In genomic region chr1:45846931-45847330, GRCh38 we compare ENCODE assay signal across 24 cellular contexts. TPM values are rescaled to one million over a fixed set of nuclear protein-coding genes. Genes with fewer than 3 reads are reported as not detected.
DNase-seq lines count a peak whose midpoint lies in the region; TF ChIP-seq lines count a peak whose summit lies in the region.
"Had no signal": no experiment of that assay in that cellular context is flagged by ENCODE, and none has a peak within 500 bp of the region (broad histone marks: within the 10 kb centered on the region; RNA-seq: fewer than 3 reads in every experiment).

No MANE protein-coding gene starts in this region.

- no peaks in the 10 kb centered on the region for H3K9me2 ChIP-seq in Karpas-422 (replicated peaks; ENCODE audit: insufficient read depth, low read length)

- H3K27ac ChIP-seq in Karpas-422 (ENCODE audit: low read length), result no peak overlapping the region
- H3K27ac ChIP-seq: coronary artery, ovary, testis had no signal

- peak overlapping the region; percentile 48 for H3K4me3 Mint-ChIP-seq in HFFc6
- H3K4me3 Mint-ChIP-seq: activated CD8-positive, alpha-beta memory T cell treated with anti-CD3 and anti-CD28 coated beads, Interleukin-2, amount 10 ng/mL, durations not matched to agents 7 days and 5 days; activated naive CD8-positive, alpha-beta T cell; activated T-helper 1 cell treated with anti-CD3 and anti-CD28 coated beads, Interleukin-12 subunit alpha, Interleukin-12 subunit beta, Interleukin-2, Interleukin-4 antibody, amounts not matched to agents 30 ng/mL and 10 ng/mL and 1 ng/mL, durations not matched to agents 14 hours and 24 hours and 36 hours; CD4-positive, alpha-beta memory T cell; H9; naive B cell; T-cell had no signal

- H2AFZ ChIP-seq in Karpas-422 (ENCODE audit: low read length), result no peak overlapping the region

- TF ChIP-seq CTCF in AG09319 (IDR thresholded peaks at IDR 0.05; ENCODE audit: low read depth, low read length), result no peak
- no peak for TF ChIP-seq CTCF in HFFc6 (IDR thresholded peaks at IDR 0.05)
- no peak for TF ChIP-seq CTCF in cardiac fibroblast (IDR thresholded peaks at IDR 0.05; ENCODE audit: low read depth, low read length)

- H3K27ac Mint-ChIP-seq in HFFc6, result peak overlapping the region; percentile 73
- H3K27ac Mint-ChIP-seq: activated CD8-positive, alpha-beta memory T cell treated with anti-CD3 and anti-CD28 coated beads, Interleukin-2, amount 10 ng/mL, durations not matched to agents 7 days and 5 days; activated naive CD8-positive, alpha-beta T cell; activated T-helper 1 cell treated with anti-CD3 and anti-CD28 coated beads, Interleukin-12 subunit alpha, Interleukin-12 subunit beta, Interleukin-2, Interleukin-4 antibody, amounts not matched to agents 30 ng/mL and 10 ng/mL and 1 ng/mL, durations not matched to agents 14 hours and 24 hours and 36 hours; H9; T-cell had no signal

- H3K4me3 ChIP-seq in cardiac fibroblast (replicated peaks in 1 of 2; ENCODE audit: low read depth in 2 of 2, low read length in 2 of 2) (no peak overlapping the region), Karpas-422 (ENCODE audit: low read length) (no peak overlapping the region)
- H3K4me3 ChIP-seq: coronary artery, ovary, testis had no signal

- peaks cover 37% of the 10 kb centered on the region for H3K36me3 ChIP-seq in Karpas-422 (ENCODE audit: insufficient read depth, low read length)
- H3K36me3 ChIP-seq: ovary had no signal

- no peaks in the 10 kb centered on the region; the same call in 1 of the 2 replicates for H3K9me3 ChIP-seq in Karpas-422 (ENCODE audit: low read length)
- H3K9me3 ChIP-seq: ovary, testis had no signal

- peaks cover 38% of the 10 kb centered on the region for H3K4me1 ChIP-seq in Karpas-422 (ENCODE audit: low read length)
- H3K4me1 ChIP-seq: testis had no signal

- no peaks in the 10 kb centered on the region for H3K27me3 ChIP-seq in Karpas-422 (ENCODE audit: low read length)
- H3K27me3 ChIP-seq: ovary, testis had no signal

- H3K9ac ChIP-seq in Karpas-422 (ENCODE audit: low read length), result no peak overlapping the region

- peak; percentile 56 for DNase-seq in AG09319 (ENCODE audit: extremely low read depth, low read depth)
- DNase-seq in HFFc6, result peak; percentile 31
- DNase-seq in cardiac fibroblast (ENCODE audit: low read depth in 2 of 2), result peak; percentile 51
- peak; percentile 31 for DNase-seq in iris pigment epithelial cell (ENCODE audit: low read depth)
- DNase-seq in NCI-H2107 treated with DMSO at 0.1 percent for 48 hours (lab: John Stamatoyannopoulos, UW; ENCODE audit: unreplicated experiment), result no peak
- DNase-seq in stimulated activated CD4-positive, alpha-beta T cell treated with anti-CD3 and anti-CD28 coated beads, Interleukin-15, amount 100 ng/mL, for 24 hours, result no peak
- DNase-seq in Karpas-422, result no peak
- no peak for DNase-seq in SIG-M5 (lab: John Stamatoyannopoulos, UW)
- DNase-seq: ACHN; activated CD4-positive, alpha-beta T cell treated with anti-CD3 and anti-CD28 coated beads for 48 hours; activated CD8-positive, alpha-beta memory T cell treated with anti-CD3 and anti-CD28 coated beads, Interleukin-2, amount 10 ng/mL, durations not matched to agents 7 days and 5 days; CD4-positive, alpha-beta memory T cell; GF-D8; H9; naive B cell; NCI-H1417 treated with DMSO at 0.1 percent for 48 hours; NCI-H2171; NCI-H524 treated with DMSO at 0.1 percent for 48 hours; ovary; T-cell; testis had no signal

- peaks cover 26% of the 10 kb centered on the region for H3K36me3 Mint-ChIP-seq in HFFc6 (ENCODE audit: low read depth)

- H3K9me3 Mint-ChIP-seq in HFFc6, result peaks cover 21% of the 10 kb centered on the region

- H3K27me3 Mint-ChIP-seq in HFFc6 (ENCODE audit: insufficient read depth), result peaks cover 2% of the 10 kb centered on the region
- H3K27me3 Mint-ChIP-seq: activated CD8-positive, alpha-beta memory T cell treated with anti-CD3 and anti-CD28 coated beads, Interleukin-2, amount 10 ng/mL, durations not matched to agents 7 days and 5 days; activated naive CD8-positive, alpha-beta T cell; CD4-positive, alpha-beta memory T cell; naive B cell; T-cell had no signal

- H3K4me2 ChIP-seq in Karpas-422 (ENCODE audit: low read depth, low read length, poor library complexity, severe bottlenecking), result no peak overlapping the region

- H3K79me2 ChIP-seq in Karpas-422 (ENCODE audit: low read length), result peaks cover 97% of the 10 kb centered on the region

- H4K20me1 ChIP-seq in Karpas-422 (ENCODE audit: insufficient read depth, low read depth, low read length), result no peaks in the 10 kb centered on the region

- H3K4me1 Mint-ChIP-seq in HFFc6 (ENCODE audit: low read depth), result peaks cover 55% of the 10 kb centered on the region

RNA-seq across cellular contexts. Expression of gene MAST2, which starts 43.5 kb away (rescaled TPM):
- total RNA-seq in HFFc6 (2021; fragmentation: NEBNext Ultra II Directional; extraction: Animal tissue kit (Norgen Biotek cat#: 25700)), result 10 to 100 TPM; 27.8 to 40.7 (median 29.7) TPM
- total RNA-seq in Karpas-422 (2014; rRNA removed; shearing (Covaris generic); ENCODE audit: low replicate concordance), result 49.5 and 52.8 TPM in 2 replicates

Comparison
In these comparisons a context has a peak if more than half of its experiments do, and no peak if none do; other contexts are left out.
1. DNase-seq: peak in AG09319 (single experiment), HFFc6 (single experiment), cardiac fibroblast (2 of 2) and iris pigment epithelial cell (single experiment); none in NCI-H2107 treated with DMSO at 0.1 percent for 48 hours (single experiment), stimulated activated CD4-positive, alpha-beta T cell treated with anti-CD3 and anti-CD28 coated beads, Interleukin-15, amount 100 ng/mL, for 24 hours (single experiment), Karpas-422 (single experiment) and SIG-M5 (single experiment).